Comparison of ENCODE assay signal across 8 cellular contexts in genomic region chr16:28595451-28595850, GRCh38. TPM values are rescaled to one million over a fixed set of nuclear protein-coding genes. Genes with fewer than 3 reads are reported as not detected.
A peak's percentile ranks its signal among the peaks of the same experiment; 100 is the strongest.
DNase-seq lines count a peak whose midpoint lies in the region; FAIRE-seq and TF ChIP-seq lines count a peak whose summit lies in the region.
"Not testable (repeated sequence)": the region's sequence is repeated elsewhere in the genome, so short reads cannot be mapped to it uniquely, and the experiment has no call there.
"Had no signal": no experiment of that assay in that cellular context is flagged by ENCODE, and none has a peak within 500 bp of the region (broad histone marks: within the 10 kb centered on the region; RNA-seq: fewer than 3 reads in every experiment).

No MANE protein-coding gene starts in this region.

- not testable (repeated sequence) for H4K8ac ChIP-seq in H9 (replicated peaks; ENCODE audit: insufficient read length, low read depth, low read length); H1 (ENCODE audit: extremely low read depth, insufficient read depth, low read length)

- H3K9ac ChIP-seq in H9 (ENCODE audit: extremely low read depth, insufficient read length, low read length); H1 (replicated peaks in 1 of 4; ENCODE audit: extremely low read depth in 1 of 4, low read depth in 3 of 4, low read length in 3 of 4); liver (ENCODE audit: low read depth in 1 of 2, low read length in 2 of 2): not testable (repeated sequence)

- not testable (repeated sequence) for H2BK120ac ChIP-seq in H9 (ENCODE audit: low read depth, low read length, poor library complexity, severe bottlenecking); H1 (replicated peaks; ENCODE audit: low read depth, low read length)

- H3K14ac ChIP-seq in H9 (ENCODE audit: insufficient read depth, low read length); H1 (ENCODE audit: insufficient read length): not testable (repeated sequence)

- H4K20me1 ChIP-seq in H9 (ENCODE audit: control insufficient read depth, insufficient read depth, insufficient read length); H1 (replicated peaks in 1 of 2; ENCODE audit: control insufficient read depth in 1 of 2, insufficient read depth in 2 of 2, low read length in 2 of 2): not testable (repeated sequence)

- not testable (repeated sequence) for H2BK20ac ChIP-seq in H9 (ENCODE audit: low read depth, low read length, poor library complexity, severe bottlenecking)
- 0 out of 2 replicates have a peak overlapping the region, but pooled peaks have one; percentile 48 for H2BK20ac ChIP-seq in H1 (ENCODE audit: low read length)

- not testable (repeated sequence) for H3K27me3 Mint-ChIP-seq in H9 (ENCODE audit: low read depth); activated naive CD8-positive, alpha-beta T cell; progenitor cell of endocrine pancreas

- FAIRE-seq in H1 (lab: Jason Lieb, UNC), result not testable (repeated sequence)

- not testable (repeated sequence) for TF ChIP-seq RAD21 in H1 (IDR thresholded peaks at IDR 0.05 in 1 of 2, conservative IDR thresholded peaks at IDR 0.05 in 1 of 2; ENCODE audit: low read depth in 2 of 2, low read length in 2 of 2); liver (IDR thresholded peaks at IDR 0.05)

- H3K27ac ChIP-seq in H9 (ENCODE audit: insufficient read length, low read depth, low read length); H1 (ENCODE audit: low read depth, low read length): not testable (repeated sequence)
- H3K27ac ChIP-seq in liver (ENCODE audit: low read depth in 1 of 2, low read length in 2 of 2), result peak overlapping the region; percentile 70 to 81

- not testable (repeated sequence) for H3K4me3 Mint-ChIP-seq in H9; activated naive CD8-positive, alpha-beta T cell
- H3K4me3 Mint-ChIP-seq in progenitor cell of endocrine pancreas (ENCODE audit: low read depth), result peak overlapping the region; percentile 11

- CTCF ChIA-PET in H1 (lab: Charles Lee; ENCODE audit: partially characterized antibody), result not testable (repeated sequence)

- H2BK5ac ChIP-seq in H9 (ENCODE audit: insufficient read length, low read length); H1 (ENCODE audit: low read depth, low read length): not testable (repeated sequence)

- H3K4me2 ChIP-seq in H9 (ENCODE audit: insufficient read depth, insufficient read length, low read length); H1 (ENCODE audit: insufficient read depth in 1 of 2, low read depth in 2 of 2, low read length in 2 of 2): not testable (repeated sequence)

- not testable (repeated sequence) for H2AFZ ChIP-seq in H9 (ENCODE audit: low read length); H1 (ENCODE audit: low read length)

- not testable (repeated sequence) for H3K79me1 ChIP-seq in H9 (ENCODE audit: insufficient read depth, low read depth, low read length, poor library complexity, severe bottlenecking); H1 (ENCODE audit: low read depth, low read length)

- H3K4ac ChIP-seq in H9 (ENCODE audit: low read depth, low read length); H1 (replicated peaks; ENCODE audit: insufficient read length, low read depth, low read length): not testable (repeated sequence)

- no CpG with 5 or more reads among the region's 6 CpGs for WGBS in H9 (ENCODE audit: extremely low coverage, insufficient read length, low lambda C conversion rate)
- WGBS in H1 (ENCODE audit: extremely low coverage in 1 of 2, insufficient coverage in 1 of 2, insufficient read length in 1 of 2, insufficient replicate concordance in 2 of 2, low coverage in 1 of 2, low lambda C conversion rate in 2 of 2, missing lambda C conversion rate in 1 of 2), 2 experiments, result 93% methylated on average over 3 of the region's 6 CpGs; no CpG with 5 or more reads in 1 of the 2 experiments
- 64% methylated on average over 6 of the region's 6 CpGs for WGBS in liver

- H4K5ac ChIP-seq in H9 (ENCODE audit: insufficient read length, low read depth, low read length); H1 (ENCODE audit: insufficient read length, low read depth, low read length): not testable (repeated sequence)

- not testable (repeated sequence) for H2BK15ac ChIP-seq in H9 (ENCODE audit: low read depth, low read length); H1 (ENCODE audit: low read length)

- H3K27me3 ChIP-seq in H9 (ENCODE audit: insufficient read depth, low read length); H1 (replicated peaks in 1 of 4; ENCODE audit: control insufficient read depth in 3 of 4, extremely low read depth in 1 of 4, insufficient read depth in 3 of 4, low read length in 3 of 4); liver (ENCODE audit: control insufficient read depth in 4 of 4, insufficient read depth in 4 of 4, low read length in 3 of 4): not testable (repeated sequence)

- H3K4me1 Mint-ChIP-seq in H9, result peaks cover 20 to 23% of the 10 kb centered on the region in 2 experiments
- H3K4me1 Mint-ChIP-seq in activated naive CD8-positive, alpha-beta T cell (ENCODE audit: low read depth), result not testable (repeated sequence)
- H3K4me1 Mint-ChIP-seq in progenitor cell of endocrine pancreas (ENCODE audit: low read depth), result peaks cover 20% of the 10 kb centered on the region

- not testable (repeated sequence) for TF ChIP-seq EP300 in H1 (IDR thresholded peaks at IDR 0.05; ENCODE audit: borderline replicate concordance in 1 of 2, low read depth in 2 of 2, low read length in 2 of 2)

- H3K36me3 ChIP-seq in H1 (ENCODE audit: control insufficient read depth in 2 of 4, insufficient read depth in 4 of 4, low read length in 3 of 4), result not testable (repeated sequence)
- H3K36me3 ChIP-seq in liver (ENCODE audit: control insufficient read depth in 4 of 4, insufficient read depth in 3 of 4, low read depth in 1 of 4, low read length in 3 of 4), result peaks cover 5 to 18% (median 10%) of the 10 kb centered on the region in 4 donors

- H3K27ac Mint-ChIP-seq in H9, result peak overlapping the region in 1 of 3 experiments; percentile 48; a peak in 2 of 7 replicates
- peak overlapping the region; percentile 73 for H3K27ac Mint-ChIP-seq in activated naive CD8-positive, alpha-beta T cell
- not testable (repeated sequence) for H3K27ac Mint-ChIP-seq in progenitor cell of endocrine pancreas

- H3K4me3 ChIP-seq in H1 (ENCODE audit: extremely low read depth in 1 of 4, insufficient read depth in 2 of 4, low read depth in 3 of 4, low read length in 4 of 4), result not testable (repeated sequence)
- H3K4me3 ChIP-seq in liver (ENCODE audit: low read depth in 1 of 3, low read length in 3 of 3), result peak overlapping the region in 1 of 3 donors; percentile 8

- not testable (repeated sequence) for H3K4me1 ChIP-seq in H9 (ENCODE audit: insufficient read depth, low read length)
- H3K4me1 ChIP-seq in H1 (replicated peaks in 1 of 4; ENCODE audit: control insufficient read depth in 3 of 4, insufficient read depth in 4 of 4, low read length in 3 of 4) (peaks cover 2 to 15% (median 7%) of the 10 kb centered on the region in 4 experiments), liver (ENCODE audit: control insufficient read depth in 4 of 4, insufficient read depth in 4 of 4, low read length in 3 of 4) (peaks cover 7 to 32% (median 25%) of the 10 kb centered on the region in 4 donors)

- H3K18ac ChIP-seq in H9 (ENCODE audit: insufficient read length, low read depth, low read length); H1 (ENCODE audit: extremely low read depth, low read length): not testable (repeated sequence)

- not testable (repeated sequence) for H2BK12ac ChIP-seq in H9 (ENCODE audit: insufficient read length, low read depth, low read length); H1 (ENCODE audit: low read depth, low read length)

- not testable (repeated sequence) for H2AK5ac ChIP-seq in H9 (ENCODE audit: insufficient read length, low read length); H1 (ENCODE audit: low read depth, low read length)

- POLR2A ChIA-PET in H1 (lab: Charles Lee; ENCODE audit: partially characterized antibody), result interaction anchor here (1.3 kb wide), 1 partner anchor 9 kb away, joined by 3 read pairs; no protein-coding TSS in a partner anchor

- H3K79me2 ChIP-seq in H9 (ENCODE audit: insufficient read depth, low read length); H1 (ENCODE audit: control insufficient read depth in 1 of 2, insufficient read depth in 2 of 2, low read length in 2 of 2): not testable (repeated sequence)

- not testable (repeated sequence) for H3K56ac ChIP-seq in H9 (ENCODE audit: insufficient read length, low read depth, low read length); H1 (replicated peaks; ENCODE audit: insufficient read length, low read depth, low read length)

- TF ChIP-seq CTCF in H9 (conservative IDR thresholded peaks at IDR 0.05); H1 (IDR thresholded peaks at IDR 0.05; ENCODE audit: control extremely low read depth in 1 of 3, insufficient read depth in 1 of 3, low read depth in 1 of 3, low read length in 3 of 3); liver (IDR thresholded peaks at IDR 0.05; ENCODE audit: low read depth, low read length, missing input control); progenitor cell of endocrine pancreas (IDR thresholded peaks at IDR 0.05; ENCODE audit: unreplicated experiment): not testable (repeated sequence)

- H3K23ac ChIP-seq in H9 (ENCODE audit: insufficient read length, low read depth, low read length); H1 (ENCODE audit: insufficient read length): not testable (repeated sequence)

- TF ChIP-seq POLR2A in H1 (IDR thresholded peaks at IDR 0.05; ENCODE audit: control extremely low read depth in 1 of 2, low read depth in 2 of 2, low read length in 2 of 2), result not testable (repeated sequence)

- not testable (repeated sequence) for H3T11ph ChIP-seq in H9 (ENCODE audit: low read length)

- not testable (repeated sequence) for H4K91ac ChIP-seq in H9 (ENCODE audit: insufficient read length, low read depth, low read length); H1 (replicated peaks; ENCODE audit: insufficient read length, low read length)

- not testable (repeated sequence) for H3K9me3 Mint-ChIP-seq in H9; activated naive CD8-positive, alpha-beta T cell (ENCODE audit: low read depth); progenitor cell of endocrine pancreas (ENCODE audit: low read depth)

- not testable (repeated sequence) for H3K23me2 ChIP-seq in H9 (ENCODE audit: insufficient read length, low read depth, low read length, poor library complexity, severe bottlenecking); H1 (ENCODE audit: low read depth, low read length)

- DNase-seq in H9, result peak; percentile 14
- not testable (repeated sequence) for DNase-seq in H1 (ENCODE audit: low read depth in 1 of 2, low spot score in 2 of 2); progenitor cell of endocrine pancreas (ENCODE audit: low spot score, unreplicated experiment)

- H3K9me3 ChIP-seq in H9 (ENCODE audit: control insufficient read depth, low read depth, low read length); H1 (ENCODE audit: insufficient read depth in 2 of 2, low read depth in 1 of 2, low read length in 1 of 2); liver (ENCODE audit: control insufficient read depth in 4 of 4, low read length in 3 of 4): not testable (repeated sequence)

- H3K36me3 Mint-ChIP-seq in H9 (ENCODE audit: insufficient read depth in 1 of 3, low read depth in 3 of 3) (peaks cover 7 to 19% (median 11%) of the 10 kb centered on the region in 3 experiments), progenitor cell of endocrine pancreas (ENCODE audit: insufficient read depth) (peaks cover 11% of the 10 kb centered on the region)
- not testable (repeated sequence) for H3K36me3 Mint-ChIP-seq in activated naive CD8-positive, alpha-beta T cell

RNA-seq across cellular contexts. Expression of gene SULT1A2, which starts 1.4 kb away (rescaled TPM):
- total RNA-seq in H9 (2021), result 0.35 and 0.66 TPM in 2 replicates
- 0.23 and 0.35 TPM in 2 replicates for total RNA-seq in H1 (2021; fragmentation: NEBNext Ultra II Directional; extraction: Animal tissue kit (Norgen Biotek cat#: 25700))
- polyA plus RNA-seq in H1 (2011; rRNA removed), result 0.29 and 0.44 TPM in 2 replicates
- polyA plus RNA-seq in H1 (2011; cell fraction: cytosol; rRNA removed), result 0.40 TPM
- 0.86 TPM for polyA plus RNA-seq in H1 (2011; cell fraction: nucleus; rRNA removed)
- polyA plus RNA-seq in H1 (2012, experiment 1 of 2), result 0.32 to 0.53 TPM (median 0.39 TPM) in 3 of 4 replicates, not detected in the other
- polyA plus RNA-seq in H1 (2012, experiment 2 of 2), result not detected
- 0.49 TPM for polyA plus RNA-seq in H1 (2013, experiment 1 of 2)
- 0.40 TPM for polyA plus RNA-seq in H1 (2013, experiment 2 of 2)
- polyA minus RNA-seq in H1 (2011; rRNA and poly(A)+ RNA removed), result not detected in 2 replicates
- not detected for polyA minus RNA-seq in H1 (2011; cell fraction: cytosol; rRNA and poly(A)+ RNA removed)
- polyA minus RNA-seq in H1 (2011; cell fraction: nucleus; rRNA and poly(A)+ RNA removed), result not detected
- total RNA-seq in liver, result 10 to 100 TPM in 1 of 2 donors, 1 to 10 TPM in 1; 1.6 to 19.2 TPM
- polyA plus RNA-seq in liver, result 10 to 100 TPM; 10.6 to 29.4 TPM
- total RNA-seq in progenitor cell of endocrine pancreas, result 3.2 and 3.9 TPM in 2 replicates
- polyA plus RNA-seq: BJ had no signal

RNA-seq across cellular contexts. Expression of gene SULT1A1, which starts 14.4 kb away (rescaled TPM):
- 4.8 and 5.0 TPM in 2 replicates for total RNA-seq in H9 (2021)
- total RNA-seq in H1 (2021; fragmentation: NEBNext Ultra II Directional; extraction: Animal tissue kit (Norgen Biotek cat#: 25700)), result 3.4 and 4.0 TPM in 2 replicates
- 2.0 and 2.1 TPM in 2 replicates for polyA plus RNA-seq in H1 (2011; rRNA removed)
- 1.5 TPM for polyA plus RNA-seq in H1 (2011; cell fraction: cytosol; rRNA removed)
- polyA plus RNA-seq in H1 (2011; cell fraction: nucleus; rRNA removed), result 1.4 TPM
- 1.5 to 4.1 TPM (median 2.7 TPM) in 4 replicates for polyA plus RNA-seq in H1 (2012, experiment 1 of 2)
- 2.9 TPM for polyA plus RNA-seq in H1 (2012, experiment 2 of 2)
- 3.4 TPM for polyA plus RNA-seq in H1 (2013, experiment 1 of 2)
- polyA plus RNA-seq in H1 (2013, experiment 2 of 2), result 3.3 TPM
- polyA minus RNA-seq in H1 (2011; rRNA and poly(A)+ RNA removed), result 0.50 and 0.83 TPM in 2 replicates
- polyA minus RNA-seq in H1 (2011; cell fraction: cytosol; rRNA and poly(A)+ RNA removed), result 1.0 TPM
- polyA minus RNA-seq in H1 (2011; cell fraction: nucleus; rRNA and poly(A)+ RNA removed), result 1.6 TPM
- total RNA-seq in liver, result 10 to 100 TPM; 25.3 to 94.5 TPM
- 100 to 1,000 TPM; 110 to 143 TPM for polyA plus RNA-seq in liver
- 19.8 and 20.9 TPM in 2 replicates for total RNA-seq in progenitor cell of endocrine pancreas

RNA-seq across cellular contexts. Expression of gene SGF29, which starts 41.7 kb away (rescaled TPM):
- total RNA-seq in H9 (2021) (24.5 and 24.8 TPM in 2 replicates), liver (10 to 100 TPM in 1 of 2 donors, 1 to 10 TPM in 1; 6.5 to 11.5 TPM), progenitor cell of endocrine pancreas (34.7 and 37.6 TPM in 2 replicates)
- 22.7 and 23.2 TPM in 2 replicates for total RNA-seq in H1 (2021; fragmentation: NEBNext Ultra II Directional; extraction: Animal tissue kit (Norgen Biotek cat#: 25700))
- polyA plus RNA-seq in H1 (2011; rRNA removed) (3.1 and 5.8 TPM in 2 replicates), liver (10 to 100 TPM in 1 of 2 donors, 1 to 10 TPM in 1; 9.4 to 18.1 TPM)
- polyA plus RNA-seq in H1 (2011; cell fraction: cytosol; rRNA removed), result 4.9 TPM
- polyA plus RNA-seq in H1 (2011; cell fraction: nucleus; rRNA removed), result 15.2 TPM
- 18.0 to 25.6 TPM (median 21.2 TPM) in 4 replicates for polyA plus RNA-seq in H1 (2012, experiment 1 of 2)
- polyA plus RNA-seq in H1 (2012, experiment 2 of 2), result 16.2 TPM
- polyA plus RNA-seq in H1 (2013, experiment 1 of 2), result 18.4 TPM
- polyA plus RNA-seq in H1 (2013, experiment 2 of 2), result 15.5 TPM
- 1.1 and 5.2 TPM in 2 replicates for polyA minus RNA-seq in H1 (2011; rRNA and poly(A)+ RNA removed)
- polyA minus RNA-seq in H1 (2011; cell fraction: cytosol; rRNA and poly(A)+ RNA removed), result 4.7 TPM
- polyA minus RNA-seq in H1 (2011; cell fraction: nucleus; rRNA and poly(A)+ RNA removed), result 15.0 TPM

RNA-seq across cellular contexts. Expression of gene NPIPB8, which starts 42.4 kb away (rescaled TPM):
- not detected in 2 replicates for total RNA-seq in H9 (2021)
- not detected in 2 replicates for total RNA-seq in H1 (2021; fragmentation: NEBNext Ultra II Directional; extraction: Animal tissue kit (Norgen Biotek cat#: 25700))
- polyA plus RNA-seq in H1 (2011; rRNA removed), result 0.05 and 0.09 TPM in 2 replicates
- polyA plus RNA-seq in H1 (2011; cell fraction: cytosol; rRNA removed), result not detected
- not detected for polyA plus RNA-seq in H1 (2011; cell fraction: nucleus; rRNA removed)
- polyA plus RNA-seq in H1 (2012, experiment 1 of 2), result 0.36 TPM in 1 of 4 replicates, not detected in the others
- 0.25 TPM for polyA plus RNA-seq in H1 (2012, experiment 2 of 2)
- not detected for polyA plus RNA-seq in H1 (2013, experiment 1 of 2)
- polyA plus RNA-seq in H1 (2013, experiment 2 of 2), result 0.06 TPM
- not detected in 2 replicates for polyA minus RNA-seq in H1 (2011; rRNA and poly(A)+ RNA removed)
- not detected for polyA minus RNA-seq in H1 (2011; cell fraction: cytosol; rRNA and poly(A)+ RNA removed)
- not detected for polyA minus RNA-seq in H1 (2011; cell fraction: nucleus; rRNA and poly(A)+ RNA removed)
- under 1 TPM in 1 of 2 donors, not detected in 1; 0.08 TPM for total RNA-seq in liver
- polyA plus RNA-seq in liver, result under 1 TPM in 1 of 2 donors, not detected in 1; 0.53 TPM
- total RNA-seq in progenitor cell of endocrine pancreas, result 0.77 and 1.3 TPM in 2 replicates
- total RNA-seq: H4 had no signal
- polyA plus RNA-seq: BJ had no signal

RNA-seq across cellular contexts. Expression of gene NUPR1, which starts 56.7 kb away (rescaled TPM):
- 0.15 and 0.35 TPM in 2 replicates for total RNA-seq in H9 (2021)
- 0.20 TPM in 1 of 2 replicates, not detected in the other for total RNA-seq in H1 (2021; fragmentation: NEBNext Ultra II Directional; extraction: Animal tissue kit (Norgen Biotek cat#: 25700))
- polyA plus RNA-seq in H1 (2011; rRNA removed), result 0.09 and 0.17 TPM in 2 replicates
- polyA plus RNA-seq in H1 (2011; cell fraction: cytosol; rRNA removed), result 0.10 TPM
- not detected for polyA plus RNA-seq in H1 (2011; cell fraction: nucleus; rRNA removed)
- polyA plus RNA-seq in H1 (2012, experiment 1 of 2), result 0.05 to 0.43 TPM in 2 of 4 replicates, not detected in the others
- not detected for polyA plus RNA-seq in H1 (2012, experiment 2 of 2)
- polyA plus RNA-seq in H1 (2013, experiment 1 of 2), result 0.06 TPM
- under 0.01 TPM for polyA plus RNA-seq in H1 (2013, experiment 2 of 2)
- 0.03 TPM in 1 of 2 replicates, not detected in the other for polyA minus RNA-seq in H1 (2011; rRNA and poly(A)+ RNA removed)
- 0.66 TPM for polyA minus RNA-seq in H1 (2011; cell fraction: cytosol; rRNA and poly(A)+ RNA removed)
- polyA minus RNA-seq in H1 (2011; cell fraction: nucleus; rRNA and poly(A)+ RNA removed), result 0.30 TPM
- total RNA-seq in liver, result 10 to 100 TPM; 10.9 to 16.1 TPM
- polyA plus RNA-seq in liver, result 100 to 1,000 TPM; 109 to 305 TPM
- total RNA-seq in progenitor cell of endocrine pancreas, result not detected in 2 replicates
- total RNA-seq: CD4-positive, alpha-beta T cell had no signal
